8 cellular contexts compared by ENCODE assay signal in the genomic region with DNA sequence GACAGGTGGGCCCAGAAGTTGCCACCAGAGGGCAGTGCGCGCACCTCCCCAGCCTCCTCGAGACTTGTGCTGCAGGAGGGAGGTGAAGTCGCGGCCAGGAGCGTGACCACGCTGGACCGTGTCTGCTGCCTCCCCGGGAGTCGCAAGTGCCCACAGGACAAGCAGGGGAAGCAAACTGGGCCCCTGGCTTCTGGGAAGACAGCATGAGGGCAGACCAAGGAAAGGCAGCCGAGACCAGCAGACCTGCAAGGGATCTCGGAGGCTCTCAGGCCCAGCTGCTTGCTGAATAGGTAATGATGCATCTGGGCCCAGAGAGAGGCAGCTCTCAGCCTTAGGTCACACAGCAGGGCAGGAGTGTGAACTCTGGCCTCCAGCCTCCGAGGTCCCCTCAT. TPM values are rescaled to one million over a fixed set of nuclear protein-coding genes. Genes with fewer than 3 reads are reported as not detected.
DNase-seq lines count a peak whose midpoint lies in the region; ATAC-seq and TF ChIP-seq lines count a peak whose summit lies in the region.

No MANE protein-coding gene starts in this region.

- no peak overlapping the region for H3K27ac ChIP-seq in C4-2B
- H3K27ac ChIP-seq in RWPE2 (ENCODE audit: poor library complexity, severe bottlenecking), result no peak overlapping the region
- no peak overlapping the region for H3K27ac ChIP-seq in substantia nigra (ENCODE audit: low read depth, low read length, poor library complexity, severe bottlenecking)

- H3K27ac Mint-ChIP-seq in HFFc6, result no peak overlapping the region

- no peaks in the 10 kb centered on the region for H3K36me3 ChIP-seq in RWPE2 (ENCODE audit: low read depth)

- H3K27me3 ChIP-seq in RWPE2 (ENCODE audit: insufficient read depth, poor library complexity, severe bottlenecking), result no peaks in the 10 kb centered on the region

- H3K4me1 ChIP-seq in RWPE2 (ENCODE audit: insufficient read depth, poor library complexity, severe bottlenecking), result no peaks in the 10 kb centered on the region

- ATAC-seq in RWPE2 (ENCODE audit: low read depth) (peak; percentile 89), omental fat pad (ENCODE audit: low FRiP score) (peak; percentile 84), GM21367 (IDR thresholded peaks at IDR 0.05; ENCODE audit: unreplicated experiment) (no peak)

- no peak overlapping the region for H3K4me3 Mint-ChIP-seq in HFFc6

- no peak overlapping the region for H3K4me3 ChIP-seq in RWPE2 (ENCODE audit: severe bottlenecking)
- H3K4me3 ChIP-seq in fibroblast of villous mesenchyme (ENCODE audit: low read depth, low read length), result no peak overlapping the region

- no peaks in the 10 kb centered on the region for H3K36me3 Mint-ChIP-seq in HFFc6 (ENCODE audit: low read depth)

- peaks cover 23% of the 10 kb centered on the region for H3K27me3 Mint-ChIP-seq in HFFc6 (ENCODE audit: insufficient read depth)

- peaks cover 6% of the 10 kb centered on the region for H3K4me1 Mint-ChIP-seq in HFFc6 (ENCODE audit: low read depth)

- no peaks in the 10 kb centered on the region for H3K9me3 Mint-ChIP-seq in HFFc6

- H3K9me3 ChIP-seq in RWPE2 (ENCODE audit: severe bottlenecking), result no peaks in the 10 kb centered on the region

- DNase-seq in HFFc6, result peak; percentile 56
- DNase-seq in RWPE2 (ENCODE audit: low spot score), result no peak
- peak; percentile 70 for DNase-seq in activated T-helper 9 cell treated with anti-CD3 and anti-CD28 coated beads, Interleukin-2, amount 50 U/mL, for 16 hours (ENCODE audit: low read depth)
- peak; percentile 79 for DNase-seq in fibroblast of villous mesenchyme (ENCODE audit: low read depth)
- peak; percentile 59 for DNase-seq in omental fat pad (ENCODE audit: low spot score)
- DNase-seq in substantia nigra (lab: John Stamatoyannopoulos, UW), result peak in 42 of 49 donors; percentile 30 to 82 (median 60)

- TF ChIP-seq CTCF in C4-2B (conservative IDR thresholded peaks at IDR 0.05) (peak; percentile 97), HFFc6 (IDR thresholded peaks at IDR 0.05) (peak; percentile 95), RWPE2 (IDR thresholded peaks at IDR 0.05; ENCODE audit: poor library complexity, severe bottlenecking) (peak; percentile 91), fibroblast of villous mesenchyme (IDR thresholded peaks at IDR 0.05; ENCODE audit: insufficient read depth, low read depth, low read length) (peak; percentile 86), omental fat pad (IDR thresholded peaks at IDR 0.05) (peak in 2 of 3 donors; percentile 50 to 67)

RNA-seq across cellular contexts. Expression of a gene that starts 17.0 kb away (rescaled TPM):
- not detected for total RNA-seq in HFFc6 (2021; fragmentation: NEBNext Ultra II Directional; extraction: Animal tissue kit (Norgen Biotek cat#: 25700))
- total RNA-seq in fibroblast of villous mesenchyme (under 0.01 and 0.64 TPM in 2 replicates), omental fat pad (1 to 10 TPM in 3 of 4 donors, under 1 TPM in 1; 0.95 to 4.4 (median 1.5) TPM)

RNA-seq across cellular contexts. Expression of a gene that starts 21.4 kb away (rescaled TPM):
- total RNA-seq in HFFc6 (2021; fragmentation: NEBNext Ultra II Directional; extraction: Animal tissue kit (Norgen Biotek cat#: 25700)), result 1 to 10 TPM; 3.3 to 5.0 (median 4.0) TPM
- 9.5 and 10.6 TPM in 2 replicates for total RNA-seq in fibroblast of villous mesenchyme
- 1 to 10 TPM; 1.0 to 2.8 (median 1.4) TPM for total RNA-seq in omental fat pad

RNA-seq across cellular contexts. Expression of a gene that starts 45.6 kb away (rescaled TPM):
- not detected for total RNA-seq in HFFc6 (2021; fragmentation: NEBNext Ultra II Directional; extraction: Animal tissue kit (Norgen Biotek cat#: 25700))
- not detected in 2 replicates for total RNA-seq in fibroblast of villous mesenchyme
- under 1 TPM in 2 of 4 donors, not detected in 2; 0.12 to 0.28 TPM for total RNA-seq in omental fat pad

RNA-seq across cellular contexts. Expression of a gene that starts 57.2 kb away (rescaled TPM):
- not detected for total RNA-seq in HFFc6 (2021; fragmentation: NEBNext Ultra II Directional; extraction: Animal tissue kit (Norgen Biotek cat#: 25700))
- total RNA-seq in fibroblast of villous mesenchyme (not detected in 2 replicates), omental fat pad (not detected)
